27 cellular contexts compared by ENCODE assay signal in the genomic region with DNA sequence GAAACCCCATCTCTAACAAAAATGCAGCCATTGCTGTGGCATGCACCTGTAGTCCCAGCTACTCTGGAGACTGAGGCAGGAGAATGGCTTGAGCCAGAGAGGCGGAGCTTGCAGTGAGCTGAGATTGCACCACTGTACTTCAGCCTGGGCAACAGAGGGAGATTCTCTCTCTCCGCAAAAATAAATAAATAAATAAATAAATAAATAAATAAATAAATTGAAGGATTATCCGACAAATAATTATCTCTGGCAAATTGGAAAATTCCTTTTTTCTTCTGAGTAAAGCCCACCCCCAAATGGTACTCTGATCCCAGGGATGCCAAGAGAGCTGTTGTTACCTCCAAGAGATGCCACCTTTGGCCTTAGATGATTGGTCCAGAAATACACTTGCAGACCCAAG.
"Had no signal": no experiment of that assay in that cellular context is flagged by ENCODE, and none has a peak within 500 bp of the region (broad histone marks: within the 10 kb centered on the region; RNA-seq: fewer than 3 reads in every experiment).

No MANE protein-coding gene starts in this region.

- H3K9me3 ChIP-seq: colonic mucosa, esophagus muscularis mucosa, esophagus squamous epithelium, gastrocnemius medialis, gastroesophageal sphincter, heart left ventricle, heart right ventricle had no signal

- ATAC-seq: effector memory CD8-positive, alpha-beta T cell; esophagus mucosa; foreskin keratinocyte; gastrocnemius medialis; gastroesophageal sphincter; heart left ventricle; heart right ventricle had no signal

- H3K36me3 ChIP-seq: colonic mucosa, esophagus muscularis mucosa, esophagus squamous epithelium, gastrocnemius medialis, gastroesophageal sphincter, heart left ventricle, heart right ventricle had no signal

- FAIRE-seq: colon, endometrium, endothelial cell of umbilical vein, frontal cortex had no signal

- H3K4me1 ChIP-seq: colonic mucosa, esophagus squamous epithelium, foreskin keratinocyte, gastrocnemius medialis, gastroesophageal sphincter, heart left ventricle, heart right ventricle had no signal

- H3K4me3 ChIP-seq: colonic mucosa, coronary artery, dorsolateral prefrontal cortex, esophagus muscularis mucosa, esophagus squamous epithelium, gastrocnemius medialis, gastroesophageal sphincter, heart left ventricle, heart right ventricle, hepatocyte had no signal

- H3K4me2 ChIP-seq: hepatocyte had no signal

- DNase-seq: colonic mucosa; cortex of kidney; dermis blood vessel endothelial cell; effector CD4-positive, alpha-beta T cell; effector CD8-positive, alpha-beta T cell; effector memory CD4-positive, alpha-beta T cell; effector memory CD8-positive, alpha-beta T cell; erythroblast; esophagus squamous epithelium; foreskin fibroblast; foreskin keratinocyte; foreskin melanocyte; gastrocnemius medialis; head of caudate nucleus; heart left ventricle; heart right ventricle had no signal

- H3K27ac ChIP-seq: colonic mucosa, coronary artery, dorsolateral prefrontal cortex, epithelial cell of prostate, esophagus muscularis mucosa, esophagus squamous epithelium, foreskin keratinocyte, gastrocnemius medialis, gastroesophageal sphincter, heart left ventricle, heart right ventricle, hepatocyte had no signal
